1 cellular context compared by ENCODE assay signal in genomic region chr3:18445421-18446066, GRCh38.
A peak's percentile ranks its signal among the peaks of the same experiment; 100 is the strongest.
TF ChIP-seq lines count a peak whose summit lies in the region.

No MANE protein-coding gene starts in this region.

TF ChIP-seq in HEK293, 187 proteins besides CTCF, POLR2A, EP300 and RAD21 (continued from another document and continues in another):
- TF ChIP-seq ZNF692 (tag by site-specific recombination; IDR thresholded peaks at IDR 0.05) (peak; percentile 59), GLIS2 (tag by site-specific recombination; IDR thresholded peaks at IDR 0.05) (peak; percentile 98), ZNF366 (tag by site-specific recombination; conservative IDR thresholded peaks at IDR 0.05) (0 out of 2 replicates have a peak, but pooled peaks have one; percentile 18), KLF9 (tag by site-specific recombination; IDR thresholded peaks at IDR 0.05; ENCODE audit: low read depth) (peak; percentile 28; the same call in 1 of the 2 replicates), ZFP3 (tag by site-specific recombination; IDR thresholded peaks at IDR 0.05; ENCODE audit: low read depth) (no peak), KLF8 (tag by site-specific recombination; IDR thresholded peaks at IDR 0.05) (no peak), ZNF701 (tag by site-specific recombination; IDR thresholded peaks at IDR 0.05) (no peak), TCF7L2 (IDR thresholded peaks at IDR 0.05; ENCODE audit: borderline replicate concordance, low read depth, low read length) (no peak), ZNF555 (tag by site-specific recombination; conservative IDR thresholded peaks at IDR 0.05) (no peak), ZNF221 (tag by site-specific recombination; IDR thresholded peaks at IDR 0.05; ENCODE audit: borderline replicate concordance) (no peak), ZNF311 (tag by site-specific recombination; IDR thresholded peaks at IDR 0.05; ENCODE audit: borderline replicate concordance) (no peak), ZNF654 (tag by site-specific recombination; IDR thresholded peaks at IDR 0.05; ENCODE audit: low read depth) (no peak), EGR2 (tag by site-specific recombination; IDR thresholded peaks at IDR 0.05; ENCODE audit: low read depth) (peak; percentile 61), SP3 (tag by site-specific recombination; IDR thresholded peaks at IDR 0.05) (no peak), ZNF658 (tag by site-specific recombination; IDR thresholded peaks at IDR 0.05) (no peak), ZBTB17 (tag by site-specific recombination; IDR thresholded peaks at IDR 0.05) (no peak), ZNF639 (tag by site-specific recombination; IDR thresholded peaks at IDR 0.05) (no peak), RBAK (tag by site-specific recombination; IDR thresholded peaks at IDR 0.05) (no peak), ZNF157 (tag by site-specific recombination; IDR thresholded peaks at IDR 0.05) (no peak), ZNF202 (tag by site-specific recombination; IDR thresholded peaks at IDR 0.05; ENCODE audit: borderline replicate concordance) (no peak), ZBTB20 (tag by site-specific recombination; IDR thresholded peaks at IDR 0.05) (peak; percentile 92), SCRT1 (tag by site-specific recombination; IDR thresholded peaks at IDR 0.05; ENCODE audit: borderline replicate concordance) (no peak), ZFP69B (tag by site-specific recombination; IDR thresholded peaks at IDR 0.05) (0 out of 2 replicates have a peak, but pooled peaks have one; percentile 21), ZNF510 (tag by site-specific recombination; IDR thresholded peaks at IDR 0.05; ENCODE audit: insufficient replicate concordance) (no peak), ZNF18 (tag by site-specific recombination; IDR thresholded peaks at IDR 0.05) (no peak), ZNF837 (tag by site-specific recombination; IDR thresholded peaks at IDR 0.05) (no peak), ZSCAN4 (tag by site-specific recombination; IDR thresholded peaks at IDR 0.05) (no peak), GFI1B (tag by site-specific recombination; IDR thresholded peaks at IDR 0.05) (0 out of 2 replicates have a peak, but pooled peaks have one; percentile 2), ZNF391 (tag by site-specific recombination; IDR thresholded peaks at IDR 0.05; ENCODE audit: borderline replicate concordance, low read depth) (no peak), ZNF76 (tag by site-specific recombination; IDR thresholded peaks at IDR 0.05; ENCODE audit: borderline replicate concordance, low read depth) (no peak), ZFP37 (tag by site-specific recombination; IDR thresholded peaks at IDR 0.05) (no peak), ZNF621 (tag by site-specific recombination; IDR thresholded peaks at IDR 0.05) (no peak), ZNF777 (tag by site-specific recombination; IDR thresholded peaks at IDR 0.05; ENCODE audit: borderline replicate concordance) (0 out of 2 replicates have a peak, but pooled peaks have one; percentile 24), ZNF600 (tag by site-specific recombination; IDR thresholded peaks at IDR 0.05) (no peak), ZNF248 (tag by site-specific recombination; IDR thresholded peaks at IDR 0.05) (no peak), MYNN (tag by site-specific recombination; IDR thresholded peaks at IDR 0.05; ENCODE audit: borderline replicate concordance) (no peak), ZNF16 (tag by site-specific recombination; IDR thresholded peaks at IDR 0.05; ENCODE audit: low read depth) (no peak), PBX3 (CRISPR knock-in tag; IDR thresholded peaks at IDR 0.05) (no peak), SALL2 (tag by site-specific recombination; IDR thresholded peaks at IDR 0.05; ENCODE audit: borderline replicate concordance) (no peak), KLF1 (tag by site-specific recombination; IDR thresholded peaks at IDR 0.05) (no peak), KLF10 (tag by site-specific recombination; IDR thresholded peaks at IDR 0.05) (no peak), ZNF513 (tag by site-specific recombination; IDR thresholded peaks at IDR 0.05) (no peak), BCL11A (tag by site-specific recombination; IDR thresholded peaks at IDR 0.05; ENCODE audit: low read depth) (no peak), ZNF623 (tag by site-specific recombination; IDR thresholded peaks at IDR 0.05) (no peak), WT1 (tag by site-specific recombination; IDR thresholded peaks at IDR 0.05) (no peak), ZNF785 (tag by site-specific recombination; IDR thresholded peaks at IDR 0.05) (no peak), ZNF146 (tag by site-specific recombination; IDR thresholded peaks at IDR 0.05) (no peak), ZNF707 (tag by site-specific recombination; IDR thresholded peaks at IDR 0.05) (no peak), ZNF223 (tag by site-specific recombination; IDR thresholded peaks at IDR 0.05) (no peak), ZNF24 (tag by site-specific recombination; IDR thresholded peaks at IDR 0.05) (0 out of 2 replicates have a peak, but pooled peaks have one; percentile 38), ZBTB8A (tag by site-specific recombination; IDR thresholded peaks at IDR 0.05) (peak; percentile 60), ZNF175 (tag by site-specific recombination; IDR thresholded peaks at IDR 0.05) (no peak), ZNF560 (tag by site-specific recombination; IDR thresholded peaks at IDR 0.05; ENCODE audit: borderline replicate concordance) (no peak), ZBTB1 (tag by site-specific recombination; IDR thresholded peaks at IDR 0.05) (no peak), ZNF404 (tag by site-specific recombination; IDR thresholded peaks at IDR 0.05) (no peak), GLIS1 (tag by site-specific recombination; IDR thresholded peaks at IDR 0.05) (peak; percentile 64), ZBTB26 (tag by site-specific recombination; optimal IDR thresholded peaks at IDR 0.05) (peak; percentile 53), ZNF544 (tag by site-specific recombination; IDR thresholded peaks at IDR 0.05) (no peak), TSHZ1 (tag by site-specific recombination; IDR thresholded peaks at IDR 0.05; ENCODE audit: borderline replicate concordance) (no peak), ZNF501 (tag by site-specific recombination; IDR thresholded peaks at IDR 0.05) (no peak)
